Comparison of ENCODE assay signal across 21 cellular contexts in the genomic region with DNA sequence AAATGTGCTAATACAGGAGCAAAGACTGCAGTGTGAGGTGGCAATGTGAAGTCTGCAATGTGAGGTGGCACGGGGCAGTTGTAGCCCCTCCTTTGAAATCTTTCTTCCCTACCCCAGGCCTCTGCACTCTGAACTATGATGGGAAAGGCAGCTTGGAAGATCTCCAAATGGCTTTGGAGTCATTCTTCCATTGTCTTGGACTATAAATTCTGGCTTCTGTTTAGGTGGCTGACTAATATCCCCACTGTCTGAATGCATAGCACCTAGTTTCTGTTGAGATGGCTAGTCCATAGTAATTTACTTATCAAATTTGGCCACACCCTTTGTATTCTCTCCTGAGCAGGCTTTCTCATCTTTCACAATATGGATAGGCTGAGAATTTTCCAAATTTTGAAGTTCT.
"Had no signal": no experiment of that assay in that cellular context is flagged by ENCODE, and none has a peak within 500 bp of the region (broad histone marks: within the 10 kb centered on the region; RNA-seq: fewer than 3 reads in every experiment).

No MANE protein-coding gene starts in this region.

- H3K27me3 ChIP-seq: gastrocnemius medialis, pancreas, stomach, suprapubic skin, tibial nerve had no signal

- FAIRE-seq: pancreas, TTC549, urothelium cell line had no signal

- H3K36me3 ChIP-seq: gastrocnemius medialis, stomach, suprapubic skin, tibial nerve had no signal

- H3K4me1 ChIP-seq: gastrocnemius medialis, psoas muscle, stomach, suprapubic skin, tibial nerve had no signal

- H3K4me3 ChIP-seq: dorsolateral prefrontal cortex, gastrocnemius medialis, pancreas, psoas muscle, stomach, suprapubic skin, tibial nerve had no signal

- H3K27ac ChIP-seq: dorsolateral prefrontal cortex, gastrocnemius medialis, pancreas, psoas muscle, stomach, suprapubic skin, tibial nerve had no signal

- H3K9me3 ChIP-seq: gastrocnemius medialis, pancreas, psoas muscle, stomach, suprapubic skin, tibial nerve had no signal

- DNase-seq: activated CD4-positive, alpha-beta T cell treated with anti-CD3 and anti-CD28 coated beads, Interleukin-2, amount 50 U/mL, for 4 hours; activated CD8-positive, alpha-beta memory T cell treated with anti-CD3 and anti-CD28 coated beads for 24 hours; activated CD8-positive, alpha-beta memory T cell treated with anti-CD3 and anti-CD28 coated beads, Interleukin-2, amount 50 U/mL, for 4 hours; activated T-cell treated with anti-CD3 and anti-CD28 coated beads, Interleukin-2, amount 50 U/mL, for 24 hours; aorta; caudate nucleus; dorsolateral prefrontal cortex; effector memory CD8-positive, alpha-beta T cell; gastrocnemius medialis; head of caudate nucleus; hypothalamus; psoas muscle; right cardiac atrium; stimulated activated CD4-positive, alpha-beta T cell treated with anti-CD3 and anti-CD28 coated beads, Interleukin-2, amount 100 ng/mL, for 24 hours; stomach; T-cell had no signal
